Comparison of ENCODE assay signal across 8 cellular contexts in the genomic region with DNA sequence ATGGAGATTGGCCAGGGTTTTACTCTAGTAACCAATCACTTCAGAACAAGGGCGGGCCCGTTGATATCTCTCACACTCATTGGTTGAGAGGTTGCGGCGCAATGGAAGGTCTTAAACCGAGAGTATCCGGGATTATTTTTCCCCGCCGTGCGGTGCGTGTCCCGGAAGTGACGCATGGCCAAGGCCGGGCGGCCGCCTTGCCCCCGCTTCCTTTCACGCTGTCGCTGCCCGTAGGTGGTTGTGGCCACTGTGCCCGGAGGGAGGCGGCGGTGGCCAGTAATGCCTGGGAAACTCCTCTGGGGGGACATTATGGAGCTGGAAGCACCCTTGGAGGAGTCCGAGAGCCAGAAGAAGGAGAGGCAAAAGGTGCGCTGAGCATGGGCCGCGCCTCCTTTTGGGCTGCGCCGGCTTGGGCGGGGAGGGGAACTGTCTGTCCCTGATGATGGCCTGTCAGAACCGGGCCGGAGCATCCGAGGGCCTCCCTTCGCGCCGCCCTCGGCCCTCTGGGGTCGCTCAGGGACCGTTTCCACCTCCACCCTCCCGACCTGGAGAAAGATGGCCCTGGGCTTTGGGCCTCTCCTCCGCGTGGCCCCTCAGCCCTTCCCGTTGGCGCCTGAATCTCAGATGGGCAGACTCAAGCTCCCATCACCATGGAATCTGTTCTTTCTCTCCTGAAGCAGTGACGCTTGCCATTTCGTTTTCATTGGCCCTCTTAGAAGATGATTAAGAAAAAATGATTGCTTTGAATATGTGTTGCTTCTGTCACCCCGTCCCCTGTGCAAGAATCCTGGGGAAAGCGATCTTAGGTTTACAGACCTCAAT. TPM values are rescaled to one million over a fixed set of nuclear protein-coding genes. Genes with fewer than 3 reads are reported as not detected.
A peak's percentile ranks its signal among the peaks of the same experiment; 100 is the strongest.
DNase-seq lines count a peak whose midpoint lies in the region; ATAC-seq and TF ChIP-seq lines count a peak whose summit lies in the region.

Gene DDX50, plus strand, starts transcription at position 210 of the 822 bp plus-strand sequence. Its CDS starts 70 bp downstream, at position 280.

- ATAC-seq in HG02798 (IDR thresholded peaks at IDR 0.05; ENCODE audit: poor library complexity, unreplicated experiment): peak; percentile 97

- intact Hi-C loops in transverse colon (cut with DNase I; ENCODE audit: low total_unique reads): no loop called here

- H2AFZ ChIP-seq in parathyroid adenoma: peak within 1 kb of the TSS; percentile 99

- H3K79me2 ChIP-seq in parathyroid adenoma: peaks cover 17% of the 10 kb centered on the region

- H3K27me3 ChIP-seq in adipocyte (replicated peaks; ENCODE audit: control insufficient read depth, insufficient read depth, low read length) (no peaks in the 10 kb centered on the region), cardiac muscle cell (no peaks in the 10 kb centered on the region), parathyroid adenoma (ENCODE audit: control insufficient read depth, insufficient read depth, low read length) (no peaks in the 10 kb centered on the region), transverse colon (no peaks in the 10 kb centered on the region)

- peak within 1 kb of the TSS; percentile 90 for H3K9ac ChIP-seq in adipocyte (ENCODE audit: low read length)
- H3K9ac ChIP-seq in parathyroid adenoma: peak within 1 kb of the TSS; percentile 93

- in situ Hi-C loops in transverse colon (cut with MboI; ENCODE audit: low pct_ligation_motif_present in 1 of 4, low pct_unique_long_range_greater_than_20kb in 1 of 4, low sequenced_read_pairs in 3 of 4): no loop called here

- DNase-seq in NCI-H1436 (lab: John Stamatoyannopoulos, UW) (peak; percentile 99), T follicular helper cell (ENCODE audit: low read depth) (peak; percentile 93), adipocyte (ENCODE audit: low read depth) (peak; percentile 100), cardiac muscle cell (ENCODE audit: low read depth in 1 of 2, low spot score in 1 of 2) (peak; percentile 99 to 100), transverse colon (peak; percentile 98)

- H3K36me3 ChIP-seq in adipocyte (ENCODE audit: control insufficient read depth, insufficient read depth, low read length, severe bottlenecking) (no peaks in the 10 kb centered on the region), cardiac muscle cell (no peaks in the 10 kb centered on the region), parathyroid adenoma (ENCODE audit: control insufficient read depth, insufficient read depth, low read length) (no peaks in the 10 kb centered on the region), transverse colon (no peaks in the 10 kb centered on the region)

- no peak for TF ChIP-seq EP300 in transverse colon (IDR thresholded peaks at IDR 0.05; ENCODE audit: low read depth)

- peak within 1 kb of the TSS; percentile 89 for H3K4me3 ChIP-seq in GM12875 (ENCODE audit: low read depth, low read length)
- peak within 1 kb of the TSS; percentile 95 for H3K4me3 ChIP-seq in adipocyte (ENCODE audit: low read length)
- H3K4me3 ChIP-seq in cardiac muscle cell: peak within 1 kb of the TSS; percentile 67
- H3K4me3 ChIP-seq in parathyroid adenoma (ENCODE audit: low read depth, low read length): peak within 1 kb of the TSS; percentile 90
- H3K4me3 ChIP-seq in transverse colon: peak within 1 kb of the TSS; percentile 72 to 82 (median 74)

- TF ChIP-seq CTCF in GM12875 (IDR thresholded peaks at IDR 0.05; ENCODE audit: borderline replicate concordance, insufficient read depth, low read depth, low read length) (no peak), cardiac muscle cell (IDR thresholded peaks at IDR 0.05; ENCODE audit: low read depth, low read length) (no peak), parathyroid adenoma (IDR thresholded peaks at IDR 0.05) (peak; percentile 23), transverse colon (IDR thresholded peaks at IDR 0.05) (peak in 4 of 5 experiments; percentile 9 to 56 (median 25))

- WGBS in transverse colon (ENCODE audit: low coverage in 1 of 2), 2 donors: 1% methylated on average over 11 to 47 of the region's 47 CpGs

- peak; percentile 85 for TF ChIP-seq POLR2A in transverse colon (IDR thresholded peaks at IDR 0.05)

- H3K9me3 ChIP-seq in adipocyte (ENCODE audit: control insufficient read depth, low read length) (no peaks in the 10 kb centered on the region), cardiac muscle cell (ENCODE audit: low read depth) (no peaks in the 10 kb centered on the region), parathyroid adenoma (ENCODE audit: control insufficient read depth, low read length) (no peaks in the 10 kb centered on the region), transverse colon (no peaks in the 10 kb centered on the region)

- H3K27ac ChIP-seq in cardiac muscle cell (peak within 1 kb of the TSS; percentile 98), parathyroid adenoma (peak within 1 kb of the TSS; percentile 98), transverse colon (peak within 1 kb of the TSS; percentile 97 to 99 (median 98))

- H3K4me1 ChIP-seq in adipocyte (ENCODE audit: control insufficient read depth, insufficient read depth, low read length) (peaks cover 33% of the 10 kb centered on the region), cardiac muscle cell (ENCODE audit: low read depth) (peaks cover 12% of the 10 kb centered on the region), parathyroid adenoma (no peaks in the 10 kb centered on the region), transverse colon (peaks cover 0 to 28% (median 20%) of the 10 kb centered on the region in 4 donors)

- peak within 1 kb of the TSS; percentile 99 for H3K4me2 ChIP-seq in parathyroid adenoma (ENCODE audit: low read length)

RNA-seq across cellular contexts. Expression of gene DDX50, which starts in this region (rescaled TPM):
- total RNA-seq in cardiac muscle cell (48.2 and 52.0 TPM in 2 replicates), transverse colon (10 to 100 TPM in 3 of 4 donors, 1 to 10 TPM in 1; 8.2 to 42.0 (median 23.2) TPM)
- 48.6 and 52.7 TPM in 2 replicates for polyA plus RNA-seq in cardiac muscle cell

Comparison
In these comparisons a context has a peak if more than half of its experiments do, and no peak if none do; other contexts are left out.
1. Peak in every context shown above with its lines: DNase-seq, ATAC-seq, H3K4me3 ChIP-seq and H3K27ac ChIP-seq.
2. CTCF ChIP-seq: peak in parathyroid adenoma (single experiment) and transverse colon (4 of 5); none in GM12875 (single experiment) and cardiac muscle cell (single experiment).